In the genomic region with DNA sequence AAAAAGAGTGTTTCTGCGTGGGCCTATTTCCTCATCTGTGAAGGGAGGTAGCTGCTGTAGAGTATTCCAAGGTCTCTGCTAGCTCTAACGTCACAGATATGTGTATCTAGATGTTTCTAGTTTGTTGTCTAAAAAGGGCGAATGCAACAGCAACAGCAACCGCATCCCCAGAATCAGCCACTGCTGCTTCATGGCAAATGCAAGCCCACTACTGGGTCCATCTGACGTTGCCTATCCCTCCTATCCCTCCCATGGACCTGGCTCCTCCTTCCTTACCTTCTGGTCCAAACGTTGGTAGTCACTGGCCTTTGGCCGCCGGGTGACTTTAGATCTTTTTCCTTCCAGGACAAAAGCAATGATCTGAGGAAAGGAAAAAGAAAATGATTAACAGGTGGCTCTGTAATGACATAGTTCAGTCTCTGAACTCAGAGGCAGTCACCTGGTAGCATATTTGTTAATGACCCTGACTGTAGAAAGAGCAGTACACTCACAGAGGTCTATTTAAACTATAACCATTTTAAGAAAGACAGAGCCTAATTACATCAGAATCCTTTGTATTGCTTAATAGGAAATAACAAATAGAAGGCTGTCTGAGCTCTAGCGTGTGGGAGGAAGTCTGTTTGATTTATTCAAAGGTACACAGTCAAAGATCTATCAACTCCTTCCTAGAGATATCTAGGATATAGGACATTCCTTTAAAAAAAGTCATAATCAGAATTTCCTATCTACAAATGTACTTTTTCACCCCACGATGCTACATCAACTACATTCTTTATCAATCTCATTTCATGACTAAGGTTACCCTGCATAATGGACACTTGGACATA, we compare ENCODE assay signal across 9 cellular contexts. TPM values are rescaled to one million over a fixed set of nuclear protein-coding genes. Genes with fewer than 3 reads are reported as not detected.
DNase-seq lines count a peak whose midpoint lies in the region; ATAC-seq, FAIRE-seq and TF ChIP-seq lines count a peak whose summit lies in the region.
"Had no signal": no experiment of that assay in that cellular context is flagged by ENCODE, and none has a peak within 500 bp of the region (broad histone marks: within the 10 kb centered on the region; RNA-seq: fewer than 3 reads in every experiment).

No MANE protein-coding gene starts in this region.

- H3K4me3 Mint-ChIP-seq in activated CD8-positive, alpha-beta T cell treated with anti-CD3 and anti-CD28 coated beads, Interleukin-2, amount 10 ng/mL, durations not matched to agents 7 days and 5 days: peak overlapping the region; percentile 97

- H2AFZ ChIP-seq in keratinocyte (ENCODE audit: control insufficient read depth, low read length): no peak overlapping the region

- H3K9me3 Mint-ChIP-seq in activated CD8-positive, alpha-beta T cell treated with anti-CD3 and anti-CD28 coated beads, Interleukin-2, amount 10 ng/mL, durations not matched to agents 7 days and 5 days (ENCODE audit: insufficient read depth): no peaks in the 10 kb centered on the region

- ATAC-seq in activated CD8-positive, alpha-beta T cell treated with anti-CD3 and anti-CD28 coated beads, Interleukin-2, amount 10 ng/mL, durations not matched to agents 7 days and 5 days: no peak
- ATAC-seq in thoracic aorta (ENCODE audit: insufficient number of reproducible peaks, low FRiP score, low read depth): no peak

- CTCF ChIA-PET in activated CD8-positive, alpha-beta T cell treated with anti-CD3 and anti-CD28 coated beads, Interleukin-2, amount 10 ng/mL, durations not matched to agents 7 days and 5 days (lab: Charles Lee): interaction anchor here (1.4 to 3.7 kb wide), 3 partner anchors 24 to 227 kb away, joined by 4 to 15 read pairs (median 7); no protein-coding TSS in a partner anchor

- H3K4me1 ChIP-seq in keratinocyte (ENCODE audit: control insufficient read depth, extremely low read depth, insufficient read depth, low read length): peaks cover 18% of the 10 kb centered on the region
- peaks cover 40 to 55% of the 10 kb centered on the region in 2 donors for H3K4me1 ChIP-seq in thoracic aorta (ENCODE audit: control insufficient read depth in 1 of 2, low read depth in 2 of 2)

- H3K4me3 ChIP-seq in keratinocyte (ENCODE audit: control insufficient read depth in 2 of 3, extremely low read depth in 1 of 3, insufficient read depth in 2 of 3, low read depth in 1 of 3, low read length in 3 of 3) (peak overlapping the region; percentile 69 to 87 (median 85)), thoracic aorta (peak overlapping the region; percentile 84)

- H3K36me3 Mint-ChIP-seq in activated CD8-positive, alpha-beta T cell treated with anti-CD3 and anti-CD28 coated beads, Interleukin-2, amount 10 ng/mL, durations not matched to agents 7 days and 5 days (ENCODE audit: low read depth): peaks cover 80% of the 10 kb centered on the region

- peak overlapping the region; percentile 27 for H3K27ac ChIP-seq in keratinocyte (ENCODE audit: control insufficient read depth, insufficient read depth, low read length)
- H3K27ac ChIP-seq in thoracic aorta: no peak overlapping the region

- peaks cover 58% of the 10 kb centered on the region for H3K79me2 ChIP-seq in keratinocyte (ENCODE audit: control insufficient read depth, insufficient read depth, low read length)

- H4K20me1 ChIP-seq in keratinocyte (ENCODE audit: control insufficient read depth, extremely low read depth, insufficient read depth, low read length): peaks cover 12% of the 10 kb centered on the region

- DNase-seq in activated T-cell treated with anti-CD3 and anti-CD28 coated beads, Interleukin-2, amount 50 U/mL, for 1 hour: peak; percentile 20
- DNase-seq in activated T-cell treated with anti-CD3 and anti-CD28 coated beads for 4 hours (no peak), keratinocyte (ENCODE audit: low read depth, low spot score) (no peak), thoracic aorta (ENCODE audit: low spot score) (no peak), DMS79 treated with DMSO at 0.1 percent for 48 hours (lab: John Stamatoyannopoulos, UW) (no peak), anterior cingulate cortex (lab: John Stamatoyannopoulos, UW) (no peak), AG20443 (ENCODE audit: low spot score) (no peak)
- DNase-seq in activated CD8-positive, alpha-beta T cell treated with anti-CD3 and anti-CD28 coated beads, Interleukin-2, amount 10 ng/mL, durations not matched to agents 7 days and 5 days: no peak

- TF ChIP-seq CTCF in keratinocyte (optimal IDR thresholded peaks at IDR 0.05 in 1 of 3, IDR thresholded peaks at IDR 0.05 in 1 of 3, conservative IDR thresholded peaks at IDR 0.05 in 1 of 3; ENCODE audit: extremely low read depth in 1 of 3, insufficient read depth in 2 of 3, low read length in 3 of 3) (no peak), thoracic aorta (IDR thresholded peaks at IDR 0.05) (no peak)

- dilution Hi-C loops in keratinocyte (cut with MboI; ENCODE audit: extremely low pct_ligation_motif_present, low sequenced_read_pairs): no loop called here

- no peak for FAIRE-seq in keratinocyte (lab: Jason Lieb, UNC)
- FAIRE-seq: G401.6 had no signal

- H3K4me1 Mint-ChIP-seq in activated CD8-positive, alpha-beta T cell treated with anti-CD3 and anti-CD28 coated beads, Interleukin-2, amount 10 ng/mL, durations not matched to agents 7 days and 5 days (ENCODE audit: low read depth): peaks cover 59% of the 10 kb centered on the region

- peaks cover 28 to 32% of the 10 kb centered on the region in 2 experiments for H3K36me3 ChIP-seq in keratinocyte (ENCODE audit: control insufficient read depth in 2 of 2, extremely low read depth in 1 of 2, insufficient read depth in 2 of 2, low read length in 2 of 2)
- peaks cover 35% of the 10 kb centered on the region for H3K36me3 ChIP-seq in thoracic aorta

- H3K27me3 ChIP-seq in keratinocyte (ENCODE audit: control insufficient read depth, extremely low read depth, insufficient read depth, low read length) (no peaks in the 10 kb centered on the region), thoracic aorta (replicated peaks; ENCODE audit: insufficient read depth) (no peaks in the 10 kb centered on the region)

- H3K27me3 Mint-ChIP-seq in activated CD8-positive, alpha-beta T cell treated with anti-CD3 and anti-CD28 coated beads, Interleukin-2, amount 10 ng/mL, durations not matched to agents 7 days and 5 days (ENCODE audit: low read depth): no peaks in the 10 kb centered on the region

- H3K27ac Mint-ChIP-seq in activated CD8-positive, alpha-beta T cell treated with anti-CD3 and anti-CD28 coated beads, Interleukin-2, amount 10 ng/mL, durations not matched to agents 7 days and 5 days: peak overlapping the region; percentile 100

- POLR2A ChIA-PET in activated CD8-positive, alpha-beta T cell treated with anti-CD3 and anti-CD28 coated beads, Interleukin-2, amount 10 ng/mL, durations not matched to agents 7 days and 5 days (lab: Charles Lee): interaction anchor here (0.8 to 2.8 kb wide), 5 partner anchors 16 to 215 kb away, joined by 3 to 10 read pairs (median 3); a partner anchor contains a TSS

- H3K9ac ChIP-seq in keratinocyte (ENCODE audit: control insufficient read depth, extremely low read depth, insufficient read depth, low read length): no peak overlapping the region

- H3K9me3 ChIP-seq in keratinocyte (ENCODE audit: control insufficient read depth, low read depth, low read length) (no peaks in the 10 kb centered on the region), thoracic aorta (no peaks in the 10 kb centered on the region)

- H3K4me2 ChIP-seq in keratinocyte (ENCODE audit: control insufficient read depth, extremely low read depth, insufficient read depth, low read depth, low read length): peak overlapping the region; percentile 77

- peaks cover 4% of the 10 kb centered on the region for H3K9me1 ChIP-seq in keratinocyte (ENCODE audit: control insufficient read depth, extremely low read depth, insufficient read depth, low read length)

RNA-seq across cellular contexts. Expression of a gene that starts 2.9 kb away (rescaled TPM):
- total RNA-seq in activated CD8-positive, alpha-beta T cell treated with anti-CD3 and anti-CD28 coated beads, Interleukin-2, amount 10 ng/mL, durations not matched to agents 7 days and 5 days: 100 to 1,000 TPM; 100 to 102 TPM
- polyA plus RNA-seq in keratinocyte: 35.4 to 46.9 TPM (median 43.3 TPM) in 3 replicates
- 9.8 TPM for polyA plus RNA-seq in keratinocyte (2011; ENCODE audit: low read depth)
- 16.9 and 22.4 TPM in 2 replicates for polyA plus RNA-seq in keratinocyte (2011; cell fraction: cytosol; rRNA removed)
- polyA plus RNA-seq in keratinocyte (2011; cell fraction: nucleus; rRNA removed): 87.5 and 99.4 TPM in 2 replicates
- 16.7 and 36.0 TPM in 2 replicates for polyA plus RNA-seq in keratinocyte (2012; ENCODE audit: low replicate concordance)
- 28.3 to 43.4 TPM (median 33.0 TPM) in 3 replicates for polyA minus RNA-seq in keratinocyte
- polyA minus RNA-seq in keratinocyte (2011; cell fraction: cytosol; rRNA and poly(A)+ RNA removed): 33.8 TPM
- 47.8 and 76.7 TPM in 2 replicates for polyA minus RNA-seq in keratinocyte (2011; cell fraction: nucleus; rRNA and poly(A)+ RNA removed)
- 100 to 1,000 TPM; 152 to 175 TPM for total RNA-seq in thoracic aorta

RNA-seq across cellular contexts. Expression of a gene that starts 29.5 kb away (rescaled TPM):
- total RNA-seq in activated CD8-positive, alpha-beta T cell treated with anti-CD3 and anti-CD28 coated beads, Interleukin-2, amount 10 ng/mL, durations not matched to agents 7 days and 5 days: 10 to 100 TPM; 27.8 to 28.4 TPM
- 74.0 to 98.8 TPM (median 74.8 TPM) in 3 replicates for polyA plus RNA-seq in keratinocyte
- 20.0 TPM for polyA plus RNA-seq in keratinocyte (2011; ENCODE audit: low read depth)
- polyA plus RNA-seq in keratinocyte (2011; cell fraction: cytosol; rRNA removed): 42.6 and 47.0 TPM in 2 replicates
- 199 and 213 TPM in 2 replicates for polyA plus RNA-seq in keratinocyte (2011; cell fraction: nucleus; rRNA removed)
- 65.0 and 67.0 TPM in 2 replicates for polyA plus RNA-seq in keratinocyte (2012; ENCODE audit: low replicate concordance)
- polyA minus RNA-seq in keratinocyte: 83.1 to 180 TPM (median 126 TPM) in 3 replicates
- 61.2 TPM for polyA minus RNA-seq in keratinocyte (2011; cell fraction: cytosol; rRNA and poly(A)+ RNA removed)
- 145 and 178 TPM in 2 replicates for polyA minus RNA-seq in keratinocyte (2011; cell fraction: nucleus; rRNA and poly(A)+ RNA removed)
- total RNA-seq in thoracic aorta: 10 to 100 TPM; 37.4 to 44.3 TPM

RNA-seq across cellular contexts. Expression of a gene that starts 29.7 kb away (rescaled TPM):
- total RNA-seq in activated CD8-positive, alpha-beta T cell treated with anti-CD3 and anti-CD28 coated beads, Interleukin-2, amount 10 ng/mL, durations not matched to agents 7 days and 5 days: 10 to 100 TPM; 14.4 to 19.9 TPM
- polyA plus RNA-seq in keratinocyte: 17.8 to 31.0 TPM (median 20.1 TPM) in 3 replicates
- 6.4 TPM for polyA plus RNA-seq in keratinocyte (2011; ENCODE audit: low read depth)
- 18.2 TPM in 2 replicates for polyA plus RNA-seq in keratinocyte (2011; cell fraction: cytosol; rRNA removed)
- polyA plus RNA-seq in keratinocyte (2011; cell fraction: nucleus; rRNA removed): 55.2 and 66.3 TPM in 2 replicates
- polyA plus RNA-seq in keratinocyte (2012; ENCODE audit: low replicate concordance): 10.7 and 13.9 TPM in 2 replicates
- polyA minus RNA-seq in keratinocyte: 15.8 to 28.0 TPM (median 23.0 TPM) in 3 replicates
- polyA minus RNA-seq in keratinocyte (2011; cell fraction: cytosol; rRNA and poly(A)+ RNA removed): 9.8 TPM
- 11.7 and 20.0 TPM in 2 replicates for polyA minus RNA-seq in keratinocyte (2011; cell fraction: nucleus; rRNA and poly(A)+ RNA removed)
- total RNA-seq in thoracic aorta: 10 to 100 TPM; 21.4 to 38.7 TPM
